Comparison of ENCODE assay signal across 18 cellular contexts in genomic region chr3:62128028-62128427, GRCh38.
DNase-seq lines count a peak whose midpoint lies in the region; ATAC-seq, FAIRE-seq and TF ChIP-seq lines count a peak whose summit lies in the region.
"Had no signal": no experiment of that assay in that cellular context is flagged by ENCODE, and none has a peak within 500 bp of the region (broad histone marks: within the 10 kb centered on the region; RNA-seq: fewer than 3 reads in every experiment).

No MANE protein-coding gene starts in this region.

- H3K27me3 ChIP-seq in adipocyte (replicated peaks; ENCODE audit: control insufficient read depth, insufficient read depth, low read length) = no peaks in the 10 kb centered on the region
- no peaks in the 10 kb centered on the region for H3K27me3 ChIP-seq in lower lobe of right lung (ENCODE audit: low read depth)
- H3K27me3 ChIP-seq in upper lobe of right lung = no peaks in the 10 kb centered on the region
- no peaks in the 10 kb centered on the region for H3K27me3 ChIP-seq in SK-N-SH (ENCODE audit: insufficient read depth)
- H3K27me3 ChIP-seq: MG63 had no signal

- no peak for TF ChIP-seq CTCF in lower lobe of right lung (IDR thresholded peaks at IDR 0.05)
- TF ChIP-seq CTCF in upper lobe of right lung (IDR thresholded peaks at IDR 0.05) = no peak
- TF ChIP-seq CTCF in SK-N-SH (IDR thresholded peaks at IDR 0.05) = no peak

- WGBS in SK-N-SH (ENCODE audit: low lambda C conversion rate) = 96% methylated on average over 5 of the region's 5 CpGs

- TF ChIP-seq RAD21 in SK-N-SH (IDR thresholded peaks at IDR 0.05; ENCODE audit: low read length) = no peak

- H3K36me3 ChIP-seq in adipocyte (ENCODE audit: control insufficient read depth, insufficient read depth, low read length, severe bottlenecking) (no peaks in the 10 kb centered on the region), lower lobe of right lung (no peaks in the 10 kb centered on the region), upper lobe of right lung (no peaks in the 10 kb centered on the region), SK-N-SH (replicated peaks in 1 of 2; ENCODE audit: control insufficient read depth in 1 of 2, insufficient read depth in 2 of 2, low read length in 1 of 2) (no peaks in the 10 kb centered on the region)
- H3K36me3 ChIP-seq: MG63 had no signal

- TF ChIP-seq POLR2A in GM12892 (IDR thresholded peaks at IDR 0.05; ENCODE audit: low read depth, low read length) = no peak

- H3K4me2 ChIP-seq in SK-N-SH = no peak overlapping the region
- H3K4me2 ChIP-seq: PC-9 had no signal

- H3K9ac ChIP-seq in adipocyte (ENCODE audit: low read length) (no peak overlapping the region), SK-N-SH (no peak overlapping the region)

- ATAC-seq in lower lobe of right lung = peak; percentile 56 to 71
- ATAC-seq in upper lobe of right lung = peak; percentile 78
- ATAC-seq: HepG2 had no signal

- H3K4me3 ChIP-seq in adipocyte (ENCODE audit: low read length) (no peak overlapping the region), lower lobe of right lung (no peak overlapping the region), upper lobe of right lung (no peak overlapping the region), SK-N-SH (ENCODE audit: low read depth in 2 of 2, low read length in 1 of 2) (no peak overlapping the region)
- H3K4me3 ChIP-seq: coronary artery, MG63, PC-9 had no signal

- H3K9me3 ChIP-seq in adipocyte (ENCODE audit: control insufficient read depth, low read length) = peaks cover 2% of the 10 kb centered on the region
- no peaks in the 10 kb centered on the region for H3K9me3 ChIP-seq in lower lobe of right lung
- no peaks in the 10 kb centered on the region for H3K9me3 ChIP-seq in upper lobe of right lung
- H3K9me3 ChIP-seq in SK-N-SH = no peaks in the 10 kb centered on the region
- H3K9me3 ChIP-seq: MG63 had no signal

- H4K20me1 ChIP-seq in SK-N-SH (ENCODE audit: insufficient read depth) = 0 out of 2 replicates have a peak, but pooled peaks cover 3% of the 10 kb centered on the region

- no peak for FAIRE-seq in GM12892 (lab: Jason Lieb, UNC)
- FAIRE-seq: A204.1, HepG2 had no signal

- DNase-seq in NCI-H82 (lab: John Stamatoyannopoulos, UW) (peak; percentile 6), NCI-H82 treated with DMSO at 0.1 percent for 48 hours (lab: John Stamatoyannopoulos, UW; ENCODE audit: unreplicated experiment) (no peak), adipocyte (ENCODE audit: low read depth) (peak; percentile 25), lower lobe of right lung (no peak), upper lobe of right lung (no peak), GM12892 (ENCODE audit: insufficient read length) (no peak), SK-N-SH (no peak), NCI-H748 (lab: John Stamatoyannopoulos, UW; ENCODE audit: unreplicated experiment) (no peak)
- DNase-seq: activated CD4-positive, alpha-beta T cell treated with anti-CD3 and anti-CD28 coated beads for 1 hour; CD4-positive, alpha-beta memory T cell; DMS79; MG63; NCI-H2081; PC-9; T1000 had no signal

- intact Hi-C loops in lower lobe of right lung (cut with DNase I) = no loop called here
- intact Hi-C loops in upper lobe of right lung (cut with DNase I) = no loop called here

- no peaks in the 10 kb centered on the region for H3K79me2 ChIP-seq in SK-N-SH (ENCODE audit: insufficient read depth)

- POLR2A ChIA-PET in SK-N-SH (lab: Yijun Ruan, JAX) = no interaction called here

- no peaks in the 10 kb centered on the region for H3F3A ChIP-seq in SK-N-SH (replicated peaks; ENCODE audit: insufficient read depth)

- CTCF ChIA-PET in SK-N-SH (lab: Yijun Ruan, JAX) = interaction anchor here (1.7 to 2.3 kb wide), 2 partner anchors 12 to 270 kb away, joined by 3 to 11 read pairs; no protein-coding TSS in a partner anchor

- TF ChIP-seq EP300 in SK-N-SH (IDR thresholded peaks at IDR 0.05; ENCODE audit: borderline replicate concordance in 1 of 2, low read depth in 1 of 2, low read length in 1 of 2) = no peak

- H3K9me2 ChIP-seq in SK-N-SH = no peaks in the 10 kb centered on the region

- H2AFZ ChIP-seq in SK-N-SH (ENCODE audit: low read depth) = no peak overlapping the region
- H2AFZ ChIP-seq: PC-9 had no signal

- H3K27ac ChIP-seq in lower lobe of right lung = no peak overlapping the region
- no peak overlapping the region for H3K27ac ChIP-seq in upper lobe of right lung
- H3K27ac ChIP-seq in SK-N-SH (ENCODE audit: low read depth in 2 of 2, low read length in 1 of 2) = no peak overlapping the region
- H3K27ac ChIP-seq: PC-9 had no signal

- H3K4me1 ChIP-seq in adipocyte (ENCODE audit: control insufficient read depth, insufficient read depth, low read length) (peaks cover 47% of the 10 kb centered on the region), lower lobe of right lung (peaks cover 15% of the 10 kb centered on the region), upper lobe of right lung (peaks cover 10% of the 10 kb centered on the region), SK-N-SH (ENCODE audit: control insufficient read depth in 1 of 2, insufficient read depth in 2 of 2, low read depth in 1 of 2, low read length in 1 of 2) (peaks cover 0 to 2% of the 10 kb centered on the region in 2 experiments; a peak in 2 of 4 replicates)

TF ChIP-seq in SK-N-SH, 30 proteins besides CTCF, POLR2A, EP300 and RAD21:
- TF ChIP-seq RXRA (IDR thresholded peaks at IDR 0.05; ENCODE audit: borderline replicate concordance, low read depth) (no peak), POLR2AphosphoS5 (IDR thresholded peaks at IDR 0.05; ENCODE audit: low read depth, low read length) (no peak), USF2 (IDR thresholded peaks at IDR 0.05; ENCODE audit: borderline replicate concordance, low read depth, low read length) (no peak), ZBTB33 (IDR thresholded peaks at IDR 0.05; ENCODE audit: borderline replicate concordance, low read depth) (no peak), MAX (IDR thresholded peaks at IDR 0.05; ENCODE audit: low read depth) (no peak)
TF ChIP-seq in SK-N-SH: peak in this region for 0.

Comparison
In these comparisons a context has a peak if more than half of its experiments do, and no peak if none do; other contexts are left out.
1. DNase-seq: peak in NCI-H82 (single experiment) and adipocyte (single experiment); none in NCI-H82 treated with DMSO at 0.1 percent for 48 hours (single experiment), lower lobe of right lung (single experiment), upper lobe of right lung (single experiment), GM12892 (single experiment), SK-N-SH (single experiment) and NCI-H748 (single experiment).